2 cellular contexts compared by ENCODE assay signal in genomic region chrX:150564838-150565237, GRCh38.
A peak's percentile ranks its signal among the peaks of the same experiment; 100 is the strongest.
TF ChIP-seq lines count a peak whose summit lies in the region.

No MANE protein-coding gene starts in this region.

TF ChIP-seq in HepG2, 621 proteins besides CTCF, POLR2A, EP300 and RAD21:
- TF ChIP-seq REPIN1 (CRISPR knock-in tag; IDR thresholded peaks at IDR 0.05; ENCODE audit: borderline replicate concordance, low read depth) (no peak), NFATC3 (CRISPR knock-in tag; IDR thresholded peaks at IDR 0.05) (no peak), ZNF383 (CRISPR knock-in tag; IDR thresholded peaks at IDR 0.05; ENCODE audit: borderline replicate concordance) (no peak), MAFG (CRISPR knock-in tag; IDR thresholded peaks at IDR 0.05) (no peak), ZNF629 (CRISPR knock-in tag; conservative IDR thresholded peaks at IDR 0.05) (peak; percentile 72), THAP7 (CRISPR knock-in tag; IDR thresholded peaks at IDR 0.05) (no peak), NFE2L2 (IDR thresholded peaks at IDR 0.05; ENCODE audit: low read length) (no peak), RNF2 (conservative IDR thresholded peaks at IDR 0.05; ENCODE audit: low read depth) (no peak)

TF ChIP-seq in H1, 55 proteins besides CTCF, POLR2A, EP300 and RAD21:
- TF ChIP-seq HDAC2 (IDR thresholded peaks at IDR 0.05; ENCODE audit: borderline replicate concordance in 1 of 2, low read depth in 2 of 2, low read length in 2 of 2) = 0 out of 4 replicates have a peak, but pooled peaks of 1 of the 2 experiments have one; percentile 32
- no peak for TF ChIP-seq MAFK (IDR thresholded peaks at IDR 0.05; ENCODE audit: low read depth, low read length)
